1 cellular context compared by ENCODE assay signal in genomic region chr9:127928232-127929043, GRCh38.
TF ChIP-seq lines count a peak whose summit lies in the region.

No MANE protein-coding gene starts in this region.

TF ChIP-seq in GM23338, 12 proteins besides CTCF, POLR2A, EP300 and RAD21:
- TF ChIP-seq NANOG (IDR thresholded peaks at IDR 0.05; ENCODE audit: borderline replicate concordance) (no peak), STAT1 (IDR thresholded peaks at IDR 0.05; ENCODE audit: unreplicated experiment) (no peak), JUNB (IDR thresholded peaks at IDR 0.05; ENCODE audit: unreplicated experiment) (no peak), EZH2phosphoT487 (IDR thresholded peaks at IDR 0.05; ENCODE audit: unreplicated experiment) (no peak), REST (IDR thresholded peaks at IDR 0.05; ENCODE audit: unreplicated experiment) (no peak), EZH2 (IDR thresholded peaks at IDR 0.05; ENCODE audit: low read depth, unreplicated experiment) (no peak), ZNF462 (CRISPR knock-in tag; IDR thresholded peaks at IDR 0.05) (no peak), ZNF331 (CRISPR knock-in tag; IDR thresholded peaks at IDR 0.05; ENCODE audit: low read depth) (no peak), CREB1 (CRISPR knock-in tag; IDR thresholded peaks at IDR 0.05; ENCODE audit: low read depth) (no peak), POLR2AphosphoS5 (IDR thresholded peaks at IDR 0.05; ENCODE audit: low read depth) (no peak; the same call in 1 of the 2 replicates), ZNF114 (CRISPR knock-in tag; IDR thresholded peaks at IDR 0.05) (no peak), ETS1 (IDR thresholded peaks at IDR 0.05) (no peak)
